Comparison of ENCODE assay signal across 29 cellular contexts in genomic region chr13:58858870-58859371, GRCh38.
"Had no signal": no experiment of that assay in that cellular context is flagged by ENCODE, and none has a peak within 500 bp of the region (broad histone marks: within the 10 kb centered on the region; RNA-seq: fewer than 3 reads in every experiment).

No MANE protein-coding gene starts in this region.

- H3K4me1 Mint-ChIP-seq: activated naive CD8-positive, alpha-beta T cell treated with anti-CD3 and anti-CD28 coated beads, Interleukin-2, amount 50 U/mL, for 24 hours had no signal

- H3K27me3 ChIP-seq: cardiac muscle cell, SJSA1 had no signal

- H3K4me3 Mint-ChIP-seq: activated CD8-positive, alpha-beta T cell treated with anti-CD3 and anti-CD28 coated beads, Interleukin-2, amount 10 ng/mL, durations not matched to agents 7 days and 5 days; activated naive CD8-positive, alpha-beta T cell treated with anti-CD3 and anti-CD28 coated beads, Interleukin-2, amount 50 U/mL, for 24 hours; brain; T-helper 1 cell treated with Interleukin-12 subunit alpha and Interleukin-12 subunit beta and Interleukin-4 antibody, amounts not matched to agents 30 μg/mL and 1 μg/mL, for 36 hours had no signal

- H3K36me3 Mint-ChIP-seq: activated naive CD4-positive, alpha-beta T cell treated with anti-CD3 and anti-CD28 coated beads, Interleukin-2, amount 50 U/mL, for 72 hours; brain had no signal

- H3K9me3 ChIP-seq: SJSA1 had no signal

- H3K27ac Mint-ChIP-seq: activated CD8-positive, alpha-beta T cell treated with anti-CD3 and anti-CD28 coated beads, Interleukin-2, amount 10 ng/mL, durations not matched to agents 7 days and 5 days; activated naive CD4-positive, alpha-beta T cell treated with anti-CD3 and anti-CD28 coated beads, Interleukin-2, amount 50 U/mL, for 72 hours; activated naive CD8-positive, alpha-beta T cell treated with anti-CD3 and anti-CD28 coated beads, Interleukin-2, amount 50 U/mL, for 24 hours; brain; T-helper 1 cell treated with Interleukin-12 subunit alpha and Interleukin-12 subunit beta and Interleukin-4 antibody, amounts not matched to agents 30 μg/mL and 1 μg/mL, for 36 hours had no signal

- H3K27me3 Mint-ChIP-seq: activated naive CD8-positive, alpha-beta T cell treated with anti-CD3 and anti-CD28 coated beads, Interleukin-2, amount 50 U/mL, for 24 hours; brain had no signal

- DNase-seq: activated CD4-positive, alpha-beta T cell treated with anti-CD3 and anti-CD28 coated beads for 48 hours; activated CD4-positive, alpha-beta T cell treated with anti-CD3 and anti-CD28 coated beads, Interleukin-2, amount 50 U/mL, for 4 hours; activated CD4-positive, CD25-positive, alpha-beta regulatory T cell treated with anti-CD3 and anti-CD28 coated beads, Interleukin-2, amount 50 U/mL, for 72 hours; activated CD8-positive, alpha-beta memory T cell treated with anti-CD3 and anti-CD28 coated beads, Interleukin-2, amount 50 U/mL, for 48 hours; activated CD8-positive, alpha-beta T cell treated with anti-CD3 and anti-CD28 coated beads, Interleukin-2, amount 10 ng/mL, durations not matched to agents 7 days and 5 days; activated naive CD4-positive, alpha-beta T cell treated with Interleukin-2 at 50 U/mL for 16 hours; activated naive CD8-positive, alpha-beta T cell treated with anti-CD3 and anti-CD28 coated beads, Interleukin-2, amount 50 U/mL, for 24 hours; activated T-cell treated with anti-CD3 and anti-CD28 coated beads, Interleukin-2, amount 50 U/mL, for 1 hour; amniotic stem cell; KG1; NCI-H1048; NCI-H1694; NCI-H2029; NCI-H2107; NCI-H2171 treated with DMSO at 0.1 percent for 48 hours; NCI-H226; NCI-H510A; NCI-H526 treated with DMSO at 0.1 percent for 48 hours; NCI-H82; OCI-M1; RPMI8226; SHP77 had no signal

- H3K4me3 ChIP-seq: cardiac muscle cell, SJSA1 had no signal

- H3K36me3 ChIP-seq: cardiac muscle cell, SJSA1 had no signal

- ATAC-seq: activated CD8-positive, alpha-beta T cell treated with anti-CD3 and anti-CD28 coated beads, Interleukin-2, amount 10 ng/mL, durations not matched to agents 7 days and 5 days; activated naive CD4-positive, alpha-beta T cell treated with anti-CD3 and anti-CD28 coated beads, Interleukin-2, amount 50 U/mL, for 72 hours; activated naive CD8-positive, alpha-beta T cell treated with anti-CD3 and anti-CD28 coated beads, Interleukin-2, amount 50 U/mL, for 24 hours; Panc1 had no signal

- FAIRE-seq: astrocyte had no signal

- H3K27ac ChIP-seq: cardiac muscle cell, SJSA1 had no signal
